Comparison of ENCODE assay signal across 8 cellular contexts in the genomic region with DNA sequence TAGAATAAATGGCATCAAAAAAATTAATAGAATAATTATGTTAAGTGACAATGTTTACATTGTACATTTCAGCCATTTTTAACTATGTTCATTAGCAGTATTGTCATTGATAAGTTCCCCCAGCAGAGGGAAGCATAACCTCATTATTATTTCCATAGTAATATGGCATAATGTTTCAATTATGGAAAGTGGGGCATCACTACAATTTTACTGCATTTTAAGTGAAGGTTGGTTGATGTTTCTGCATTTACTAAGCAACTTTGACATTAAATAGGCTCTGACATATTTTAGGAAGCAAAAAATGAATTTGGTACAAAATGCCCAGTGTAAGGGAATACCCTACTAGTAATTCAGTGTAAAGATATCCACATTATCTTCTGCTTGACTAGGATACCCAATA.
DNase-seq lines count a peak whose midpoint lies in the region; ATAC-seq, FAIRE-seq and TF ChIP-seq lines count a peak whose summit lies in the region.

No MANE protein-coding gene starts in this region.

- no peaks in the 10 kb centered on the region for H3K9me3 ChIP-seq in pancreas

- H3K36me3 ChIP-seq in pancreas, result no peaks in the 10 kb centered on the region

- H3K27ac ChIP-seq in pancreas, result no peak overlapping the region

- no peaks in the 10 kb centered on the region for H3K4me1 ChIP-seq in pancreas

- H3K4me3 ChIP-seq in epithelial cell of esophagus (ENCODE audit: low read length) (no peak overlapping the region), pancreas (no peak overlapping the region)

- ATAC-seq in GM21367 (IDR thresholded peaks at IDR 0.05; ENCODE audit: unreplicated experiment) (peak; percentile 96), HG03520 (IDR thresholded peaks at IDR 0.05; ENCODE audit: unreplicated experiment) (peak; percentile 84), pancreas (peak in 3 of 4 donors; percentile 71 to 81 (median 71))

- FAIRE-seq in pancreas (lab: Jason Lieb, UNC), result peak; percentile 90

- TF ChIP-seq CTCF in epithelial cell of esophagus (IDR thresholded peaks at IDR 0.05; ENCODE audit: insufficient read depth, low read depth, low read length, missing control alignments), result peak; percentile 48
- peak in 3 of 4 donors; percentile 24 to 56 (median 48) for TF ChIP-seq CTCF in pancreas (IDR thresholded peaks at IDR 0.05)

- intact Hi-C loops in pancreas (cut with DNase I), result loop anchor here in 1 of 3 donors (5.0 kb wide), 1 partner anchor 1046 kb away; no protein-coding TSS in a partner anchor

- H3K27me3 ChIP-seq in pancreas, result no peaks in the 10 kb centered on the region

- DNase-seq in NCI-H1092 treated with DMSO at 0.1 percent for 48 hours (lab: John Stamatoyannopoulos, UW) (peak; percentile 36), NCI-H1092 (lab: John Stamatoyannopoulos, UW) (no peak), OCI-M2 (lab: John Stamatoyannopoulos, UW; ENCODE audit: unreplicated experiment) (peak; percentile 26), epithelial cell of esophagus (ENCODE audit: low read depth) (peak; percentile 50), pancreas (no peak), iPS-NIHi7 (ENCODE audit: extremely low spot score) (no peak)

Comparison
In these comparisons a context has a peak if more than half of its experiments do, and no peak if none do; other contexts are left out.
1. DNase-seq: peak in NCI-H1092 treated with DMSO at 0.1 percent for 48 hours (single experiment), OCI-M2 (single experiment) and epithelial cell of esophagus (single experiment); none in NCI-H1092 (single experiment), pancreas (0 of 6) and iPS-NIHi7 (single experiment).
2. Peak in every context shown above with its lines, with median percentiles within 50 percentile points of each other: ATAC-seq.